28 cellular contexts compared by ENCODE assay signal in genomic region chr9:103485138-103485537, GRCh38.
"Had no signal": no experiment of that assay in that cellular context is flagged by ENCODE, and none has a peak within 500 bp of the region (broad histone marks: within the 10 kb centered on the region; RNA-seq: fewer than 3 reads in every experiment).

No MANE protein-coding gene starts in this region.

- H3K4me3 ChIP-seq: colonic mucosa, coronary artery, dorsolateral prefrontal cortex, esophagus muscularis mucosa, esophagus squamous epithelium, gastrocnemius medialis, gastroesophageal sphincter, heart left ventricle, heart right ventricle had no signal

- FAIRE-seq: colon, endometrium, endothelial cell of umbilical vein, frontal cortex had no signal

- H3K4me3 Mint-ChIP-seq: dendritic cell treated with granulocyte-macrophage colony-stimulating factor and Interleukin-4, amounts not matched to agents 40 ng/mL and 50 ng/mL, for 4 days; endodermal cell had no signal

- H3K27me3 Mint-ChIP-seq: dendritic cell treated with granulocyte-macrophage colony-stimulating factor and Interleukin-4, amounts not matched to agents 40 ng/mL and 50 ng/mL, for 4 days had no signal

- H3K27me3 ChIP-seq: colonic mucosa, dorsolateral prefrontal cortex, esophagus muscularis mucosa, esophagus squamous epithelium, foreskin keratinocyte, gastrocnemius medialis, gastroesophageal sphincter, heart left ventricle, heart right ventricle had no signal

- DNase-seq: colonic mucosa; cortex of kidney; dermis blood vessel endothelial cell; dorsolateral prefrontal cortex; effector CD4-positive, alpha-beta T cell; effector CD8-positive, alpha-beta T cell; effector memory CD4-positive, alpha-beta T cell; endodermal cell; erythroblast; esophagus squamous epithelium; foreskin fibroblast; foreskin keratinocyte; foreskin melanocyte; gastrocnemius medialis; glutamatergic neuron; head of caudate nucleus; heart left ventricle; heart right ventricle had no signal

- H3K36me3 ChIP-seq: colonic mucosa, esophagus muscularis mucosa, esophagus squamous epithelium, gastrocnemius medialis, gastroesophageal sphincter, heart left ventricle, heart right ventricle had no signal

- H3K27ac Mint-ChIP-seq: dendritic cell treated with granulocyte-macrophage colony-stimulating factor and Interleukin-4, amounts not matched to agents 40 ng/mL and 50 ng/mL, for 4 days; endodermal cell had no signal

- H3K27ac ChIP-seq: colonic mucosa, coronary artery, dorsolateral prefrontal cortex, epithelial cell of prostate, esophagus muscularis mucosa, esophagus squamous epithelium, foreskin keratinocyte, gastrocnemius medialis, gastroesophageal sphincter, heart left ventricle, heart right ventricle had no signal

- H3K9me3 ChIP-seq: colonic mucosa, esophagus muscularis mucosa, gastrocnemius medialis had no signal

- H3K4me1 Mint-ChIP-seq: endodermal cell had no signal

- ATAC-seq: esophagus mucosa, foreskin keratinocyte, gastrocnemius medialis, gastroesophageal sphincter, heart left ventricle, heart right ventricle had no signal

- H3K4me1 ChIP-seq: colonic mucosa, esophagus muscularis mucosa, esophagus squamous epithelium, foreskin keratinocyte, gastrocnemius medialis, gastroesophageal sphincter, heart left ventricle, heart right ventricle had no signal
